In genomic region chr19:47428177-47428894, GRCh38 we compare ENCODE assay signal across 7 cellular contexts. TPM values are rescaled to one million over a fixed set of nuclear protein-coding genes. Genes with fewer than 3 reads are reported as not detected.
DNase-seq lines count a peak whose midpoint lies in the region; ATAC-seq and FAIRE-seq lines count a peak whose summit lies in the region.

No MANE protein-coding gene starts in this region.

- DNase-seq in GM19239 (ENCODE audit: insufficient read length, low spot score) (peak; percentile 86), NCI-H1694 (lab: John Stamatoyannopoulos, UW) (peak; percentile 100), T-helper 1 cell (peak; percentile 65 to 96 (median 78)), amniotic stem cell (lab: John Stamatoyannopoulos, UW) (peak; percentile 100), left ventricle myocardium superior (peak; percentile 83), putamen (ENCODE audit: low spot score) (peak; percentile 84)

- intact Hi-C loops in left ventricle myocardium superior (cut with micrococcal nuclease): no loop called here

- ATAC-seq in left ventricle myocardium superior (peak; percentile 92), GM21528 (IDR thresholded peaks at IDR 0.05; ENCODE audit: low FRiP score, unreplicated experiment) (no peak)

- peak; percentile 93 for FAIRE-seq in GM19239 (lab: Jason Lieb, UNC)

RNA-seq across cellular contexts. Expression of gene MEIS3, which starts 9.0 kb away (rescaled TPM):
- 3.4 TPM for total RNA-seq in left ventricle myocardium superior

RNA-seq across cellular contexts. Expression of gene SLC8A2, which starts 43.4 kb away (rescaled TPM):
- total RNA-seq in left ventricle myocardium superior: not detected

RNA-seq across cellular contexts. Expression of gene KPTN, which starts 55.7 kb away (rescaled TPM):
- 12.3 TPM for total RNA-seq in left ventricle myocardium superior
